21 cellular contexts compared by ENCODE assay signal in genomic region chr20:59880198-59880597, GRCh38. TPM values are rescaled to one million over a fixed set of nuclear protein-coding genes. Genes with fewer than 3 reads are reported as not detected.
A peak's percentile ranks its signal among the peaks of the same experiment; 100 is the strongest.
DNase-seq lines count a peak whose midpoint lies in the region; ATAC-seq, FAIRE-seq and TF ChIP-seq lines count a peak whose summit lies in the region.
"Had no signal": no experiment of that assay in that cellular context is flagged by ENCODE, and none has a peak within 500 bp of the region (broad histone marks: within the 10 kb centered on the region; RNA-seq: fewer than 3 reads in every experiment).

No MANE protein-coding gene starts in this region.

- intact Hi-C loops in GM12878 (cut with micrococcal nuclease; ENCODE audit: unreplicated experiment) (no loop called here), prostate gland (cut with DNase I) (no loop called here)

- no peaks in the 10 kb centered on the region for H3K27me3 Mint-ChIP-seq in endodermal cell (ENCODE audit: insufficient read depth)
- H3K27me3 Mint-ChIP-seq: CD4-positive, alpha-beta T cell had no signal

- no peaks in the 10 kb centered on the region for H4K20me1 ChIP-seq in GM12878 (ENCODE audit: control insufficient read depth, insufficient read depth)
- H4K20me1 ChIP-seq: BLaER1 treated with 17β-estradiol and CSF1 and Interleukin-3, amounts not matched to agents 10 nM and 100 nM had no signal

- no peaks in the 10 kb centered on the region for H3K36me3 ChIP-seq in GM12878 (ENCODE audit: control insufficient read depth in 2 of 2, insufficient read depth in 2 of 2, low read length in 1 of 2)
- no peaks in the 10 kb centered on the region for H3K36me3 ChIP-seq in HAP-1 (replicated peaks)
- H3K36me3 ChIP-seq in endodermal cell (ENCODE audit: control insufficient read depth, insufficient read depth, low read length): no peaks in the 10 kb centered on the region
- no peaks in the 10 kb centered on the region for H3K36me3 ChIP-seq in prostate gland

- H3K4me3 ChIP-seq in GM12878 (no peak overlapping the region), HAP-1 (no peak overlapping the region), endodermal cell (ENCODE audit: low read length) (no peak overlapping the region), prostate gland (no peak overlapping the region)
- H3K4me3 ChIP-seq: A549; BLaER1 treated with 17β-estradiol and CSF1 and Interleukin-3, amounts not matched to agents 10 nM and 100 nM had no signal

- in situ Hi-C loops in GM12878 (cut with MboI): no loop called here
- in situ Hi-C loops in HAP-1 (cut with MboI; ENCODE audit: low sequenced_read_pairs): no loop called here

- H3K4me1 Mint-ChIP-seq in endodermal cell: no peaks in the 10 kb centered on the region
- H3K4me1 Mint-ChIP-seq: B cell had no signal

- ATAC-seq in GM21390 (IDR thresholded peaks at IDR 0.05; ENCODE audit: unreplicated experiment) (peak; percentile 51), GM12878 (peak; percentile 22; the same call in 1 of the 3 replicates)
- ATAC-seq: A549; CD8-positive, alpha-beta T cell had no signal

- no peak overlapping the region for H3K4me2 ChIP-seq in GM12878 (ENCODE audit: control insufficient read depth, insufficient read depth)
- H3K4me2 ChIP-seq: A549; BLaER1 treated with 17β-estradiol and CSF1 and Interleukin-3, amounts not matched to agents 10 nM and 100 nM had no signal

- no TSS peak for BruUV-seq in GM12878 (replicated peaks; lab: Mats Ljungman, UMichigan)

- H3K9me3 Mint-ChIP-seq in endodermal cell: no peaks in the 10 kb centered on the region
- H3K9me3 Mint-ChIP-seq: CD4-positive, alpha-beta T cell; CD8-positive, alpha-beta T cell had no signal

- no peaks in the 10 kb centered on the region for H3K9me3 ChIP-seq in GM12878 (replicated peaks; ENCODE audit: control insufficient read depth, insufficient read depth, low read length)
- H3K9me3 ChIP-seq in HAP-1: no peaks in the 10 kb centered on the region
- H3K9me3 ChIP-seq in endodermal cell (ENCODE audit: control insufficient read depth, low read length): peaks cover 6% of the 10 kb centered on the region
- H3K9me3 ChIP-seq in prostate gland: no peaks in the 10 kb centered on the region
- H3K9me3 ChIP-seq: A549; BLaER1 treated with 17β-estradiol and CSF1 and Interleukin-3, amounts not matched to agents 10 nM and 100 nM had no signal

- TF ChIP-seq CTCF in GM12878 (IDR thresholded peaks at IDR 0.05 in 2 of 3, conservative IDR thresholded peaks at IDR 0.05 in 1 of 3; ENCODE audit: control insufficient read depth in 2 of 3, extremely low read depth in 1 of 3, insufficient read depth in 1 of 3, low read depth in 3 of 3, low read length in 3 of 3) (no peak), endodermal cell (conservative IDR thresholded peaks at IDR 0.05) (no peak), prostate gland (IDR thresholded peaks at IDR 0.05) (no peak)

- H3K9ac ChIP-seq in GM12878 (ENCODE audit: control insufficient read depth, insufficient read depth, low read length) (no peak overlapping the region), endodermal cell (ENCODE audit: extremely low read depth, low read length, poor library complexity, severe bottlenecking) (no peak overlapping the region)
- H3K9ac ChIP-seq: BLaER1 treated with 17β-estradiol and CSF1 and Interleukin-3, amounts not matched to agents 10 nM and 100 nM had no signal

- H3K4me1 ChIP-seq in GM12878 (ENCODE audit: control insufficient read depth, insufficient read depth, low read length) (no peaks in the 10 kb centered on the region), HAP-1 (no peaks in the 10 kb centered on the region), endodermal cell (ENCODE audit: control insufficient read depth, insufficient read depth, low read length) (no peaks in the 10 kb centered on the region), prostate gland (replicated peaks) (no peaks in the 10 kb centered on the region)
- H3K4me1 ChIP-seq: A549; BLaER1 treated with 17β-estradiol and CSF1 and Interleukin-3, amounts not matched to agents 10 nM and 100 nM; Caco-2 had no signal

- WGBS in GM12878 (ENCODE audit: insufficient coverage, insufficient replicate concordance, low lambda C conversion rate, missing lambda C conversion rate): 0% methylated on average over 1 of the region's 1 CpG
- 100% methylated on average over 1 of the region's 1 CpG; no CpG with 5 or more reads in 1 of the 2 experiments for whole genome bisulfite sequencing in endodermal cell (ENCODE audit: insufficient coverage in 1 of 2, insufficient read length in 1 of 2), 2 experiments
- 98% methylated on average over 1 of the region's 1 CpG for WGBS in prostate gland

- POLR2A ChIA-PET in GM12878 (lab: Charles Lee): no interaction called here

- no peak for TF ChIP-seq RAD21 in GM12878 (IDR thresholded peaks at IDR 0.05; ENCODE audit: insufficient read depth, low read depth, low read length)

- no peaks in the 10 kb centered on the region for H3K27me3 ChIP-seq in GM12878 (replicated peaks in 1 of 2; ENCODE audit: control insufficient read depth in 2 of 2, insufficient read depth in 2 of 2, low read length in 1 of 2)
- no peaks in the 10 kb centered on the region for H3K27me3 ChIP-seq in HAP-1 (ENCODE audit: low read depth)
- H3K27me3 ChIP-seq in endodermal cell (ENCODE audit: control insufficient read depth, insufficient read depth, low read length, poor library complexity, severe bottlenecking): no peaks in the 10 kb centered on the region
- no peaks in the 10 kb centered on the region for H3K27me3 ChIP-seq in prostate gland (replicated peaks; ENCODE audit: insufficient read depth)
- H3K27me3 ChIP-seq: BLaER1 treated with 17β-estradiol and CSF1 and Interleukin-3, amounts not matched to agents 10 nM and 100 nM had no signal

- TF ChIP-seq POLR2A in GM12878 (IDR thresholded peaks at IDR 0.05; ENCODE audit: low read depth, low read length) (no peak), prostate gland (IDR thresholded peaks at IDR 0.05) (no peak)

- no peak overlapping the region for H3K4me3 Mint-ChIP-seq in endodermal cell
- H3K4me3 Mint-ChIP-seq: B cell; CD4-positive, alpha-beta T cell; CD8-positive, alpha-beta T cell had no signal

- no peaks in the 10 kb centered on the region for H3K36me3 Mint-ChIP-seq in endodermal cell (ENCODE audit: low read depth)
- H3K36me3 Mint-ChIP-seq: CD8-positive, alpha-beta T cell had no signal

- DNase-seq in GM12878 (ENCODE audit: low read depth, low spot score) (no peak), HAP-1 (ENCODE audit: low spot score in 2 of 2) (no peak), endodermal cell (no peak), prostate gland (ENCODE audit: low spot score) (no peak)
- DNase-seq: AML-193; Caco-2; Calu3; CD4-positive, alpha-beta T cell; CD8-positive, alpha-beta T cell; DMS79 treated with DMSO at 0.1 percent for 48 hours; GDM1 had no signal

- no peak for TF ChIP-seq EP300 in GM12878 (IDR thresholded peaks at IDR 0.05; ENCODE audit: borderline replicate concordance in 1 of 2, control insufficient read depth in 1 of 2, low read depth in 2 of 2, low read length in 2 of 2)

- RAD21 ChIA-PET in GM12878 (lab: Charles Lee; ENCODE audit: unreplicated experiment): interaction anchor here (1.2 kb wide), 1 partner anchor 12 kb away, joined by 3 read pairs; no protein-coding TSS in a partner anchor

- no peak overlapping the region for H3K27ac Mint-ChIP-seq in endodermal cell
- H3K27ac Mint-ChIP-seq: B cell; CD4-positive, alpha-beta T cell; CD8-positive, alpha-beta T cell had no signal

- H3K79me2 ChIP-seq in GM12878 (ENCODE audit: control insufficient read depth, insufficient read depth, low read length): no peaks in the 10 kb centered on the region

- CTCF ChIA-PET in GM12878 (lab: Yijun Ruan, JAX): no interaction called here

- H3K27ac ChIP-seq in GM12878 (ENCODE audit: control insufficient read depth, insufficient read depth) (no peak overlapping the region), endodermal cell (ENCODE audit: low read depth, low read length) (no peak overlapping the region), prostate gland (no peak overlapping the region)
- H3K27ac ChIP-seq: 22Rv1; A549; BLaER1 treated with 17β-estradiol and CSF1 and Interleukin-3, amounts not matched to agents 10 nM and 100 nM; C4-2B had no signal

- peak; percentile 74 for FAIRE-seq in G401.6 (lab: Jason Lieb, UNC)
- no peak for FAIRE-seq in GM12878 (lab: Jason Lieb, UNC)
- FAIRE-seq: D721Med, GM12892, GM18507 had no signal

- SMC1A ChIA-PET in GM12878 (lab: Charles Lee; ENCODE audit: uncharacterized antibody, unreplicated experiment): interaction anchor here (0.9 kb wide), 1 partner anchor 29 kb away, joined by 3 read pairs; no protein-coding TSS in a partner anchor

- H2AFZ ChIP-seq in GM12878 (ENCODE audit: control insufficient read depth, low read depth, low read length): no peak overlapping the region

RNA-seq across cellular contexts. Expression of gene SYCP2, which starts 53.2 kb away (rescaled TPM):
- total RNA-seq in GM12878 (2013; cell fraction: nucleolus; rRNA removed): 1.4 and 2.9 TPM in 2 replicates
- total RNA-seq in GM12878 (2014; rRNA removed) (0.16 TPM in 1 of 2 replicates, not detected in the other), GM12878 (2014; rRNA removed; fragmentation: Illumina TruSeq; extraction: Trizol) (0.04 and 0.14 TPM in 2 replicates), GM12878 (2021) (0.13 TPM in 2 replicates), endodermal cell (1 to 10 TPM; 1.2 to 1.4 TPM), prostate gland (10 to 100 TPM in 1 of 2 donors, 1 to 10 TPM in 1; 4.8 to 10.6 TPM)
- polyA plus RNA-seq in GM12878 (2011; ENCODE audit: low read depth): 0.38 TPM
- polyA plus RNA-seq in GM12878 (2011; rRNA removed) (0.10 and 0.16 TPM in 2 replicates), GM12878 (2014; fragmentation: Illumina TruSeq; extraction: Trizol) (0.09 and 0.95 TPM in 2 replicates), GM12878 (2014; fragmentation: Nextera tagmentation; extraction: Ambion mirVana) (under 1 TPM; 0.04 to 0.10 TPM), GM12878 (2014; rRNA removed) (0.01 and 0.22 TPM in 2 replicates), GM12878 (2016; fragmentation: Nextera tagmentation; extraction: Ambion mirVana) (under 1 TPM in 1 of 2 experiments, not detected in 1; 0.18 TPM)
- 0.01 TPM in 1 of 2 replicates, not detected in the other for polyA plus RNA-seq in GM12878 (2011; cell fraction: cytosol; rRNA removed)
- polyA plus RNA-seq in GM12878 (2011; cell fraction: nucleus; rRNA removed): 0.12 and 0.21 TPM in 2 replicates
- polyA plus RNA-seq in GM12878 (2012): 0.23 and 0.25 TPM in 2 replicates
- polyA minus RNA-seq in GM12878 (2011; rRNA and poly(A)+ RNA removed): not detected in 2 replicates
- not detected in 2 replicates for polyA minus RNA-seq in GM12878 (2011; cell fraction: cytosol; rRNA and poly(A)+ RNA removed)
- polyA minus RNA-seq in GM12878 (2011; cell fraction: nucleus; rRNA and poly(A)+ RNA removed): not detected in 2 replicates
- polyA plus RNA-seq in endodermal cell (2013, experiment 1 of 2): 0.43 TPM
- 0.21 TPM for polyA plus RNA-seq in endodermal cell (2013, experiment 2 of 2)

RNA-seq across cellular contexts. Expression of gene PPP1R3D, which starts 59.9 kb away (rescaled TPM):
- total RNA-seq in GM12878 (2013; cell fraction: nucleolus; rRNA removed): 6.3 and 6.8 TPM in 2 replicates
- total RNA-seq in GM12878 (2014; rRNA removed) (4.4 TPM in 2 replicates), GM12878 (2014; rRNA removed; fragmentation: Illumina TruSeq; extraction: Trizol) (3.3 and 3.6 TPM in 2 replicates), GM12878 (2021) (4.8 and 5.1 TPM in 2 replicates), endodermal cell (1 to 10 TPM; 3.9 to 6.1 TPM), prostate gland (10 to 100 TPM; 16.0 to 16.6 TPM)
- polyA plus RNA-seq in GM12878 (2011; ENCODE audit: low read depth): 0.91 TPM
- polyA plus RNA-seq in GM12878 (2011; rRNA removed) (2.0 and 2.8 TPM in 2 replicates), GM12878 (2014; fragmentation: Illumina TruSeq; extraction: Trizol) (3.1 and 4.1 TPM in 2 replicates), GM12878 (2014; fragmentation: Nextera tagmentation; extraction: Ambion mirVana) (1 to 10 TPM in 1 of 2 experiments, under 1 TPM in 1; 0.74 to 1.3 TPM), GM12878 (2014; rRNA removed) (2.7 and 3.0 TPM in 2 replicates), GM12878 (2016; fragmentation: Nextera tagmentation; extraction: Ambion mirVana) (1 to 10 TPM in 1 of 2 experiments, under 1 TPM in 1; 0.39 to 2.8 TPM)
- 1.3 and 1.7 TPM in 2 replicates for polyA plus RNA-seq in GM12878 (2011; cell fraction: cytosol; rRNA removed)
- 3.2 and 3.5 TPM in 2 replicates for polyA plus RNA-seq in GM12878 (2011; cell fraction: nucleus; rRNA removed)
- 1.2 and 3.1 TPM in 2 replicates for polyA plus RNA-seq in GM12878 (2012)
- 2.4 and 4.0 TPM in 2 replicates for polyA minus RNA-seq in GM12878 (2011; rRNA and poly(A)+ RNA removed)
- polyA minus RNA-seq in GM12878 (2011; cell fraction: cytosol; rRNA and poly(A)+ RNA removed): 1.6 and 2.5 TPM in 2 replicates
- polyA minus RNA-seq in GM12878 (2011; cell fraction: nucleus; rRNA and poly(A)+ RNA removed): 7.9 and 10.0 TPM in 2 replicates
- polyA plus RNA-seq in endodermal cell (2013, experiment 1 of 2): 3.2 TPM
- 3.3 TPM for polyA plus RNA-seq in endodermal cell (2013, experiment 2 of 2)

RNA-seq across cellular contexts. Expression of gene FAM217B, which starts 60.0 kb away (rescaled TPM):
- 7.7 and 9.7 TPM in 2 replicates for total RNA-seq in GM12878 (2013; cell fraction: nucleolus; rRNA removed)
- 8.9 and 9.1 TPM in 2 replicates for total RNA-seq in GM12878 (2014; rRNA removed)
- 6.0 and 6.8 TPM in 2 replicates for total RNA-seq in GM12878 (2014; rRNA removed; fragmentation: Illumina TruSeq; extraction: Trizol)
- total RNA-seq in GM12878 (2021): 15.1 and 16.0 TPM in 2 replicates
- 3.0 TPM for polyA plus RNA-seq in GM12878 (2011; ENCODE audit: low read depth)
- polyA plus RNA-seq in GM12878 (2011; rRNA removed): 14.5 and 25.4 TPM in 2 replicates
- polyA plus RNA-seq in GM12878 (2011; cell fraction: cytosol; rRNA removed): 6.9 and 7.1 TPM in 2 replicates
- 4.2 and 4.4 TPM in 2 replicates for polyA plus RNA-seq in GM12878 (2011; cell fraction: nucleus; rRNA removed)
- polyA plus RNA-seq in GM12878 (2012): 5.7 and 6.1 TPM in 2 replicates
- polyA plus RNA-seq in GM12878 (2014; fragmentation: Illumina TruSeq; extraction: Trizol): 11.2 and 14.2 TPM in 2 replicates
- 1 to 10 TPM; 6.3 to 6.8 TPM for polyA plus RNA-seq in GM12878 (2014; fragmentation: Nextera tagmentation; extraction: Ambion mirVana)
- 6.8 and 10.0 TPM in 2 replicates for polyA plus RNA-seq in GM12878 (2014; rRNA removed)
- 10 to 100 TPM; 17.5 to 18.3 TPM for polyA plus RNA-seq in GM12878 (2016; fragmentation: Nextera tagmentation; extraction: Ambion mirVana)
- polyA minus RNA-seq in GM12878 (2011; rRNA and poly(A)+ RNA removed): 9.1 and 11.4 TPM in 2 replicates
- polyA minus RNA-seq in GM12878 (2011; cell fraction: cytosol; rRNA and poly(A)+ RNA removed): 3.7 and 5.0 TPM in 2 replicates
- polyA minus RNA-seq in GM12878 (2011; cell fraction: nucleus; rRNA and poly(A)+ RNA removed): 7.1 and 8.5 TPM in 2 replicates
- 10 to 100 TPM; 24.4 to 25.1 TPM for total RNA-seq in endodermal cell
- 21.6 TPM for polyA plus RNA-seq in endodermal cell (2013, experiment 1 of 2)
- 21.7 TPM for polyA plus RNA-seq in endodermal cell (2013, experiment 2 of 2)
- total RNA-seq in prostate gland: 10 to 100 TPM; 13.7 to 18.2 TPM
